In genomic region chr11:73333626-73334199, GRCh38 we compare ENCODE assay signal across 13 cellular contexts. TPM values are rescaled to one million over a fixed set of nuclear protein-coding genes. Genes with fewer than 3 reads are reported as not detected.
DNase-seq lines count a peak whose midpoint lies in the region; ATAC-seq and TF ChIP-seq lines count a peak whose summit lies in the region.
"Had no signal": no experiment of that assay in that cellular context is flagged by ENCODE, and none has a peak within 500 bp of the region (broad histone marks: within the 10 kb centered on the region; RNA-seq: fewer than 3 reads in every experiment).

No MANE protein-coding gene starts in this region.

- no peaks in the 10 kb centered on the region for H3K36me3 Mint-ChIP-seq in osteocyte (ENCODE audit: unreplicated experiment)

- H3K4me1 ChIP-seq in heart left ventricle (peaks cover 13 to 87% (median 63%) of the 10 kb centered on the region in 12 donors), uterus (peaks cover 27 to 31% of the 10 kb centered on the region in 2 donors)

- H3K36me3 ChIP-seq in heart left ventricle (peaks cover 0 to 5% (median 0%) of the 10 kb centered on the region in 9 donors), uterus (no peaks in the 10 kb centered on the region)

- peak overlapping the region; percentile 95 for H3K27ac Mint-ChIP-seq in osteocyte (ENCODE audit: unreplicated experiment)

- H3K9me3 Mint-ChIP-seq in osteocyte (ENCODE audit: unreplicated experiment) = no peaks in the 10 kb centered on the region

- WGBS in heart left ventricle, 4 donors = 73 to 88% (median 84%) methylated on average over 3 of the region's 3 CpGs

- H3K4me3 Mint-ChIP-seq in osteocyte (ENCODE audit: unreplicated experiment) = no peak overlapping the region

- DNase-seq in heart left ventricle = no peak
- DNase-seq in cardiac septum (ENCODE audit: low spot score) = no peak
- DNase-seq in osteocyte (ENCODE audit: extremely low spot score, unreplicated experiment) = no peak
- no peak for DNase-seq in uterus
- no peak for DNase-seq in SHP77 treated with DMSO at 0.1 percent for 48 hours (lab: John Stamatoyannopoulos, UW)
- DNase-seq in COLO829 (ENCODE audit: low spot score) = no peak
- no peak for DNase-seq in DMS53 treated with DMSO at 0.1 percent for 48 hours (lab: John Stamatoyannopoulos, UW; ENCODE audit: unreplicated experiment)
- DNase-seq: DMS79 treated with DMSO at 0.1 percent for 48 hours; NCI-H1092 treated with DMSO at 0.1 percent for 48 hours; NCI-H524 treated with DMSO at 0.1 percent for 48 hours; stimulated activated CD4-positive, alpha-beta T cell treated with anti-CD3 and anti-CD28 coated beads, Interleukin-12 subunit alpha, Interleukin-12 subunit beta, amount 100 ng/mL, for 4 hours had no signal

- peak overlapping the region in 1 of 12 donors; percentile 28 for H3K4me3 ChIP-seq in heart left ventricle
- no peak overlapping the region for H3K4me3 ChIP-seq in uterus
- H3K4me3 ChIP-seq: SK-N-MC had no signal

- intact Hi-C loops in heart left ventricle (cut with DNase I) (loop anchor here in 2 of 10 donors (1.0 kb wide), 2 partner anchors 11 to 26 kb away; no protein-coding TSS in a partner anchor), cardiac septum (cut with DNase I) (no loop called here), uterus (cut with DNase I; ENCODE audit: low total_unique reads) (no loop called here)

- peak in 1 of 4 donors; percentile 2 for ATAC-seq in heart left ventricle
- peak; percentile 12 for ATAC-seq in esophagus mucosa

- H3K27me3 ChIP-seq in heart left ventricle (no peaks in the 10 kb centered on the region), uterus (no peaks in the 10 kb centered on the region)

- no peaks in the 10 kb centered on the region for H3K27me3 Mint-ChIP-seq in osteocyte (ENCODE audit: unreplicated experiment)

- peaks cover 67% of the 10 kb centered on the region for H3K4me1 Mint-ChIP-seq in osteocyte (ENCODE audit: unreplicated experiment)

- H3K27ac ChIP-seq in heart left ventricle (peak overlapping the region; percentile 27 to 87 (median 78)), uterus (peak overlapping the region; percentile 82 to 94)

- TF ChIP-seq POLR2A in heart left ventricle (IDR thresholded peaks at IDR 0.05) (no peak), uterus (IDR thresholded peaks at IDR 0.05) (no peak)

- no peaks in the 10 kb centered on the region for H3K9me3 ChIP-seq in heart left ventricle
- no peaks in the 10 kb centered on the region for H3K9me3 ChIP-seq in uterus

- no peak for TF ChIP-seq CTCF in heart left ventricle (IDR thresholded peaks at IDR 0.05)
- no peak for TF ChIP-seq CTCF in osteocyte (IDR thresholded peaks at IDR 0.05)
- TF ChIP-seq CTCF in uterus (IDR thresholded peaks at IDR 0.05) = no peak

RNA-seq across cellular contexts. Expression of gene ARHGEF17, which starts 25.6 kb away (rescaled TPM):
- 10 to 100 TPM; 47.0 to 83.9 (median 56.5) TPM for total RNA-seq in heart left ventricle
- polyA plus RNA-seq in heart left ventricle = 10 to 100 TPM; 27.5 to 60.0 TPM
- total RNA-seq in cardiac septum = 82.6 TPM
- 5.4 TPM for total RNA-seq in esophagus mucosa
- total RNA-seq in osteocyte = 104 and 105 TPM in 2 replicates
- total RNA-seq in uterus = 100 to 1,000 TPM in 1 of 4 donors, 10 to 100 TPM in 3; 17.9 to 174 (median 58.6) TPM

RNA-seq across cellular contexts. Expression of gene RELT, which starts 42.5 kb away (rescaled TPM):
- 10 to 100 TPM in 1 of 9 donors, 1 to 10 TPM in 8; 1.0 to 13.9 (median 2.6) TPM for total RNA-seq in heart left ventricle
- polyA plus RNA-seq in heart left ventricle = 1 to 10 TPM; 1.3 to 7.5 TPM
- total RNA-seq in cardiac septum = 3.8 TPM
- 3.9 TPM for total RNA-seq in esophagus mucosa
- 3.3 and 4.1 TPM in 2 replicates for total RNA-seq in osteocyte
- 1 to 10 TPM in 2 of 4 donors, under 1 TPM in 1, not detected in 1; 0.29 to 5.8 (median 3.3) TPM for total RNA-seq in uterus
